In the genomic region with DNA sequence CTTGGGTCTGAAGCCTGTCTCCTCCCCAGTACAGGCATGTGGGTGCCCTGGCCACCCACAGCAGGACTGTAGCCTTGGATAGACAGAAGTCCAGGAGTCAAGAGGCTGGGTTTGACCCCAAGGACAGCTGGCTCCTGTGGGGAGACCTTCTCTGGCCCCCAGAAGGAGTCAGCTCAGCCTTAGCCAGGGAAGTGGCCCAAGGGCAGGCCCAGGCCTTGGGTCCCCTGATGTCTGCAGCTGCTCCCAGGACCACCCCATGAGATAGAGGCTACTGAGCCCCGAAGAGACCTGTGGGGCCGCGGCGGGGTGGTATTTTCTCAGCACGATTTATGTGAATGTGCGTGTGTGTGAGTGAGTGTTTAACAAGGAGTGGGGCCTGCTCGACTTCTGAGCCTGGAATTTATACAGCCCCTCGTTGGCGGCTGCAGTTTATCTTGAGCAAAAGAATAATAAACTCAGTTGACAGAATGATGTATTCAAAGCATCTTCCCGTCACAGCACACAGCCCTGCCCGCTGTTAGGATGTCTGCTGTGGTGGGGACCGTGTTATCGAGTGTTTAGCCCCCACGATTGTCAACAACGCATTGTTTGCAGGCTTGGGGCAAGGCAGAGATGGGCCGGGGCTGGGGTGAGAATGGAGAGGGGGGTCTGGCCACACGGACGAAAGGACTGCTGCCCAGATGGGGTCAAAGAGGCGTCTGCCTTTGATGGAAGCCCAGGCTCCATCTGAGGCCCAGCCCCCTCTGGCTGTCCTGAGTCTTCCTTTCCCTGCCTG, we compare ENCODE assay signal across 1 cellular context.
TF ChIP-seq lines count a peak whose summit lies in the region.

No MANE protein-coding gene starts in this region.

TF ChIP-seq in HEK293, 187 proteins besides CTCF, POLR2A, EP300 and RAD21 (continued from another document):
- TF ChIP-seq, protein P1, sequence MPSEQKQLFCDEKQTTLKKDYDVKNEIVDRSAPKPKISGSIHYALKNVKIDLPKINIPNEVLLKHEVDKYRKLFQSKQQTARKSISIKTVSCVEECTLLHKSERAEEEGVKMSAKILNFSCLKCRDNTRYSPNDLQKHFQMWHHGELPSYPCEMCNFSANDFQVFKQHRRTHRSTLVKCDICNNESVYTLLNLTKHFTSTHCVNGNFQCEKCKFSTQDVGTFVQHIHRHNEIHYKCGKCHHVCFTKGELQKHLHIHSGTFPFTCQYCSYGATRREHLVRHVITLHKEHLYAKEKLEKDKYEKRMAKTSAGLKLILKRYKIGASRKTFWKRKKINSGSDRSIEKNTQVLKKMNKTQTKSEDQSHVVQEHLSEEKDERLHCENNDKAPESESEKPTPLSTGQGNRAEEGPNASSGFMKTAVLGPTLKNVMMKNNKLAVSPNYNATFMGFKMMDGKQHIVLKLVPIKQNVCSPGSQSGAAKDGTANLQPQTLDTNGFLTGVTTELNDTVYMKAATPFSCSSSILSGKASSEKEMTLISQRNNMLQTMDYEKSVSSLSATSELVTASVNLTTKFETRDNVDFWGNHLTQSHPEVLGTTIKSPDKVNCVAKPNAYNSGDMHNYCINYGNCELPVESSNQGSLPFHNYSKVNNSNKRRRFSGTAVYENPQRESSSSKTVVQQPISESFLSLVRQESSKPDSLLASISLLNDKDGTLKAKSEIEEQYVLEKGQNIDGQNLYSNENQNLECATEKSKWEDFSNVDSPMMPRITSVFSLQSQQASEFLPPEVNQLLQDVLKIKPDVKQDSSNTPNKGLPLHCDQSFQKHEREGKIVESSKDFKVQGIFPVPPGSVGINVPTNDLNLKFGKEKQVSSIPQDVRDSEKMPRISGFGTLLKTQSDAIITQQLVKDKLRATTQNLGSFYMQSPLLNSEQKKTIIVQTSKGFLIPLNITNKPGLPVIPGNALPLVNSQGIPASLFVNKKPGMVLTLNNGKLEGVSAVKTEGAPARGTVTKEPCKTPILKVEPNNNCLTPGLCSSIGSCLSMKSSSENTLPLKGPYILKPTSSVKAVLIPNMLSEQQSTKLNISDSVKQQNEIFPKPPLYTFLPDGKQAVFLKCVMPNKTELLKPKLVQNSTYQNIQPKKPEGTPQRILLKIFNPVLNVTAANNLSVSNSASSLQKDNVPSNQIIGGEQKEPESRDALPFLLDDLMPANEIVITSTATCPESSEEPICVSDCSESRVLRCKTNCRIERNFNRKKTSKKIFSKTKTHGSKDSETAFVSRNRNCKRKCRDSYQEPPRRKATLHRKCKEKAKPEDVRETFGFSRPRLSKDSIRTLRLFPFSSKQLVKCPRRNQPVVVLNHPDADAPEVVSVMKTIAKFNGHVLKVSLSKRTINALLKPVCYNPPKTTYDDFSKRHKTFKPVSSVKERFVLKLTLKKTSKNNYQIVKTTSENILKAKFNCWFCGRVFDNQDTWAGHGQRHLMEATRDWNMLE (tag by site-specific recombination; conservative IDR thresholded peaks at IDR 0.05; ENCODE audit: low read depth) = peak; percentile 56
- TF ChIP-seq ZNF670 (tag by site-specific recombination; IDR thresholded peaks at IDR 0.05; ENCODE audit: low read depth) = no peak
- no peak for TF ChIP-seq YY1 (tag by site-specific recombination; IDR thresholded peaks at IDR 0.05)
- TF ChIP-seq, protein P2, sequence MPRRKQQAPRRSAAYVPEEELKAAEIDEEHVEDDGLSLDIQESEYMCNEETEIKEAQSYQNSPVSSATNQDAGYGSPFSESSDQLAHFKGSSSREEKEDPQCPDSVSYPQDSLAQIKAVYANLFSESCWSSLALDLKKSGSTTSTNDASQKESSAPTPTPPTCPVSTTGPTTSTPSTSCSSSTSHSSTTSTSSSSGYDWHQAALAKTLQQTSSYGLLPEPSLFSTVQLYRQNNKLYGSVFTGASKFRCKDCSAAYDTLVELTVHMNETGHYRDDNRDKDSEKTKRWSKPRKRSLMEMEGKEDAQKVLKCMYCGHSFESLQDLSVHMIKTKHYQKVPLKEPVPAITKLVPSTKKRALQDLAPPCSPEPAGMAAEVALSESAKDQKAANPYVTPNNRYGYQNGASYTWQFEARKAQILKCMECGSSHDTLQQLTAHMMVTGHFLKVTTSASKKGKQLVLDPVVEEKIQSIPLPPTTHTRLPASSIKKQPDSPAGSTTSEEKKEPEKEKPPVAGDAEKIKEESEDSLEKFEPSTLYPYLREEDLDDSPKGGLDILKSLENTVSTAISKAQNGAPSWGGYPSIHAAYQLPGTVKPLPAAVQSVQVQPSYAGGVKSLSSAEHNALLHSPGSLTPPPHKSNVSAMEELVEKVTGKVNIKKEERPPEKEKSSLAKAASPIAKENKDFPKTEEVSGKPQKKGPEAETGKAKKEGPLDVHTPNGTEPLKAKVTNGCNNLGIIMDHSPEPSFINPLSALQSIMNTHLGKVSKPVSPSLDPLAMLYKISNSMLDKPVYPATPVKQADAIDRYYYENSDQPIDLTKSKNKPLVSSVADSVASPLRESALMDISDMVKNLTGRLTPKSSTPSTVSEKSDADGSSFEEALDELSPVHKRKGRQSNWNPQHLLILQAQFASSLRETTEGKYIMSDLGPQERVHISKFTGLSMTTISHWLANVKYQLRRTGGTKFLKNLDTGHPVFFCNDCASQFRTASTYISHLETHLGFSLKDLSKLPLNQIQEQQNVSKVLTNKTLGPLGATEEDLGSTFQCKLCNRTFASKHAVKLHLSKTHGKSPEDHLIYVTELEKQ (tag by site-specific recombination; IDR thresholded peaks at IDR 0.05; ENCODE audit: borderline replicate concordance) = no peak
- TF ChIP-seq KLF7 (tag by site-specific recombination; IDR thresholded peaks at IDR 0.05; ENCODE audit: borderline replicate concordance) = 0 out of 2 replicates have a peak, but pooled peaks have one; percentile 35
- no peak for TF ChIP-seq ZNF416 (tag by site-specific recombination; IDR thresholded peaks at IDR 0.05)
- TF ChIP-seq ZNF155 (tag by site-specific recombination; IDR thresholded peaks at IDR 0.05) = no peak
- TF ChIP-seq FEZF1 (tag by site-specific recombination; IDR thresholded peaks at IDR 0.05) = peak; percentile 94
- no peak for TF ChIP-seq ZNF707 (tag by site-specific recombination; IDR thresholded peaks at IDR 0.05)
- TF ChIP-seq ZNF677 (tag by site-specific recombination; IDR thresholded peaks at IDR 0.05) = no peak
- TF ChIP-seq SALL2 (tag by site-specific recombination; IDR thresholded peaks at IDR 0.05; ENCODE audit: borderline replicate concordance) = no peak
- TF ChIP-seq ZBTB20 (tag by site-specific recombination; IDR thresholded peaks at IDR 0.05) = peak; percentile 58
- no peak for TF ChIP-seq BCL11B (tag by site-specific recombination; IDR thresholded peaks at IDR 0.05; ENCODE audit: low read depth)
- no peak for TF ChIP-seq GFI1B (tag by site-specific recombination; IDR thresholded peaks at IDR 0.05)
- no peak for TF ChIP-seq GLI2 (tag by site-specific recombination; IDR thresholded peaks at IDR 0.05; ENCODE audit: borderline replicate concordance, low read depth)
- TF ChIP-seq, protein P3, sequence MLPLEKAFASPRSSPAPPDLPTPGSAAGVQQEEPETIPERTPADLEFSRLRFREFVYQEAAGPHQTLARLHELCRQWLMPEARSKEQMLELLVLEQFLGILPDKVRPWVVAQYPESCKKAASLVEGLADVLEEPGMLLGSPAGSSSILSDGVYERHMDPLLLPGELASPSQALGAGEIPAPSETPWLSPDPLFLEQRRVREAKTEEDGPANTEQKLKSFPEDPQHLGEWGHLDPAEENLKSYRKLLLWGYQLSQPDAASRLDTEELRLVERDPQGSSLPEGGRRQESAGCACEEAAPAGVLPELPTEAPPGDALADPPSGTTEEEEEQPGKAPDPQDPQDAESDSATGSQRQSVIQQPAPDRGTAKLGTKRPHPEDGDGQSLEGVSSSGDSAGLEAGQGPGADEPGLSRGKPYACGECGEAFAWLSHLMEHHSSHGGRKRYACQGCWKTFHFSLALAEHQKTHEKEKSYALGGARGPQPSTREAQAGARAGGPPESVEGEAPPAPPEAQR (tag by site-specific recombination; IDR thresholded peaks at IDR 0.05) = no peak
- no peak for TF ChIP-seq ZNF621 (tag by site-specific recombination; IDR thresholded peaks at IDR 0.05)
- TF ChIP-seq KLF10 (tag by site-specific recombination; IDR thresholded peaks at IDR 0.05) = no peak
TF ChIP-seq in HEK293: peak in this region for 29.
